Comparison of ENCODE assay signal across 8 cellular contexts in the genomic region with DNA sequence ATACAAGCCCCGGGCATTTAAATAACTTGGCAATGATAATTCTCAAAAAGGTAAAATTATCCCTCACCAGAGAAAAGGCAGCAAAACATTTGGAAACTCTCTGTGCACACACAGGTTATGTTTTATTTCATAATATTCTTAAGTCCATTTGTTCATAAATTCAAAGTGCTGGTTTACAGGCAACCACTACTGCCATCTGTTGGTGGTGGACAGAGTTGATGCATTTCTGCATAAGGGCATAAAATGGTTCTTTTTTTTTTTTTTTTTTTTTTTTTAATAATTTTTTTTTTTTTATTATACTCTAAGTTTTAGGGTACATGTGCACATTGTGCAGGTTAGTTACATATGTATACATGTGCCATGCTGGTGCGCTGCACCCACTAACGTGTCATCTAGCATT. TPM values are rescaled to one million over a fixed set of nuclear protein-coding genes. Genes with fewer than 3 reads are reported as not detected.
DNase-seq lines count a peak whose midpoint lies in the region; ATAC-seq and TF ChIP-seq lines count a peak whose summit lies in the region.

No MANE protein-coding gene starts in this region.

- TF ChIP-seq CTCF in AG04450 (IDR thresholded peaks at IDR 0.05; ENCODE audit: low read depth, low read length), result peak; percentile 77
- TF ChIP-seq CTCF in RWPE2 (IDR thresholded peaks at IDR 0.05; ENCODE audit: poor library complexity, severe bottlenecking), result peak; percentile 71
- TF ChIP-seq CTCF in cardiac fibroblast (IDR thresholded peaks at IDR 0.05; ENCODE audit: low read depth, low read length), result peak; percentile 76

- peak; percentile 44 for DNase-seq in AG04450 (ENCODE audit: low read depth, low spot score)
- no peak for DNase-seq in RWPE2 (ENCODE audit: low spot score)
- DNase-seq in cardiac fibroblast (ENCODE audit: low read depth in 2 of 2), result peak; percentile 85 to 88
- DNase-seq in myocyte (ENCODE audit: low read depth), result peak; percentile 65
- no peak for DNase-seq in NCI-H1092 (lab: John Stamatoyannopoulos, UW)

- H3K4me1 ChIP-seq in RWPE2 (ENCODE audit: insufficient read depth, poor library complexity, severe bottlenecking), result no peaks in the 10 kb centered on the region

- CTCF ChIA-PET in AG04450 (lab: Charles Lee), result interaction anchor here (0.7 to 1.5 kb wide), 6 partner anchors 10 to 752 kb away, joined by 3 to 5 read pairs (median 4); no protein-coding TSS in a partner anchor

- H3K4me3 ChIP-seq in AG04450 (ENCODE audit: low read depth, low read length), result no peak overlapping the region
- H3K4me3 ChIP-seq in RWPE2 (ENCODE audit: severe bottlenecking), result no peak overlapping the region
- no peak overlapping the region for H3K4me3 ChIP-seq in cardiac fibroblast (replicated peaks in 1 of 2; ENCODE audit: low read depth in 2 of 2, low read length in 2 of 2)

- H3K9me3 ChIP-seq in AG04450 (ENCODE audit: control insufficient read depth, insufficient read depth, low read length), result no peaks in the 10 kb centered on the region
- peaks cover 3% of the 10 kb centered on the region for H3K9me3 ChIP-seq in RWPE2 (ENCODE audit: severe bottlenecking)

- no peaks in the 10 kb centered on the region for H3K27me3 ChIP-seq in AG04450 (ENCODE audit: control insufficient read depth, insufficient read depth, low read length)
- no peaks in the 10 kb centered on the region for H3K27me3 ChIP-seq in RWPE2 (ENCODE audit: insufficient read depth, poor library complexity, severe bottlenecking)

- no peaks in the 10 kb centered on the region for H3K36me3 ChIP-seq in RWPE2 (ENCODE audit: low read depth)

- POLR2A ChIA-PET in AG04450 (lab: Yijun Ruan, JAX), result no interaction called here

- no peak overlapping the region for H3K27ac ChIP-seq in AG04450 (ENCODE audit: low read depth, low read length)
- H3K27ac ChIP-seq in RWPE2 (ENCODE audit: poor library complexity, severe bottlenecking), result no peak overlapping the region

- ATAC-seq in GM18511 (IDR thresholded peaks at IDR 0.05; ENCODE audit: unreplicated experiment) (peak; percentile 60), RWPE2 (ENCODE audit: low read depth) (no peak), HG02840 (IDR thresholded peaks at IDR 0.05; ENCODE audit: low FRiP score, unreplicated experiment) (no peak), GM19328 (IDR thresholded peaks at IDR 0.05; ENCODE audit: unreplicated experiment) (no peak)

RNA-seq across cellular contexts. Expression of a gene that starts 31.5 kb away (rescaled TPM):
- not detected in 2 replicates for polyA plus RNA-seq in AG04450 (2011; rRNA removed)
- not detected in 2 replicates for polyA minus RNA-seq in AG04450 (2011; rRNA and poly(A)+ RNA removed)
- total RNA-seq in myocyte, result not detected in 2 replicates
- polyA plus RNA-seq in myocyte (2012), result not detected

Comparison
In these comparisons a context has a peak if more than half of its experiments do, and no peak if none do; other contexts are left out.
1. DNase-seq: peak in AG04450 (single experiment), cardiac fibroblast (2 of 2) and myocyte (single experiment); none in RWPE2 (single experiment) and NCI-H1092 (single experiment).
2. Peak in every context shown above with its lines, with median percentiles within 50 percentile points of each other: CTCF ChIP-seq.